35 cellular contexts compared by ENCODE assay signal in the genomic region with DNA sequence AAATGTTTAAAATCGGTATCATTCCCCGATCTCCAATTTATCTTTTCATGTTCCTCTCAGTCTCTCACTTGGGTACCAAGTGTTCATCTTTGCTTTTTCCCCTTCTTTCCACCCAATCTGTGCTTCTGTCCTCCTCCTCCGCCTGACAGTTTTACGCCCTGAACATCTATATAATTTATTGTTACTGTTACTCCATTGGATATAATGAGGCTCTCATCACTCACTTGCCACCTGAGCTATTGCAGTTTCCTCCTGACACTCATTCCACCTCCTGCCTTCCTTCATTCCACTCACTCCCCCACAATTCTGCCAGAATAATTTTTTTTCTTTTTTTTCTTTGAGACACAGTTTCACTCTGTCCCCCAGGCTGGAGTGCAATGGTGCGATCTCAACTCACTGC.
"Had no signal": no experiment of that assay in that cellular context is flagged by ENCODE, and none has a peak within 500 bp of the region (broad histone marks: within the 10 kb centered on the region; RNA-seq: fewer than 3 reads in every experiment).

No MANE protein-coding gene starts in this region.

- H3K4me3 Mint-ChIP-seq: activated B cell treated with CpG ODN at 0.5 μM for 24 hours; activated CD4-positive, alpha-beta memory T cell treated with anti-CD3 and anti-CD28 coated beads for 36 hours; activated CD4-positive, alpha-beta T cell treated with anti-CD3 and anti-CD28 coated beads, Interleukin-2, amount 10 ng/mL, durations not matched to agents 24 days and 14 days; activated CD8-positive, alpha-beta T cell treated with anti-CD3 and anti-CD28 coated beads for 36 hours; activated naive CD4-positive, alpha-beta T cell treated with anti-CD3 and anti-CD28 coated beads for 36 hours; activated naive CD8-positive, alpha-beta T cell treated with anti-CD3 and anti-CD28 coated beads for 36 hours; activated T-cell treated with anti-CD3 and anti-CD28 coated beads, Interleukin-2, amount 50 U/mL, for 4 hours; activated T-cell treated with anti-CD3 and anti-CD28 coated beads, Interleukin-2, amount 50 U/mL, for 72 hours; activated T-helper 1 cell treated with anti-CD3 and anti-CD28 coated beads, Interleukin-12 subunit alpha, Interleukin-12 subunit beta, Interleukin-2, Interleukin-4 antibody, amounts not matched to agents 30 ng/mL and 10 ng/mL and 1 ng/mL, durations not matched to agents 14 hours and 24 hours and 36 hours; activated T-helper 17 cell treated with anti-CD3 and anti-CD28 coated beads, Interleukin-2, amount 50 U/mL, for 72 hours; T-helper 1 cell treated with Interleukin-12 subunit alpha and Interleukin-12 subunit beta and Interleukin-4 antibody, amounts not matched to agents 30 μg/mL and 1 μg/mL, for 36 hours; T-helper 2 cell treated with Interferon-gamma antibody and Interleukin-4, amounts not matched to agents 5 μg/mL and 100 μg/mL, for 36 hours had no signal

- H3K4me3 ChIP-seq: adrenal gland, body of pancreas, breast epithelium had no signal

- H3K27ac Mint-ChIP-seq: activated B cell treated with CpG ODN at 0.5 μM for 24 hours; activated CD4-positive, alpha-beta memory T cell treated with anti-CD3 and anti-CD28 coated beads for 36 hours; activated CD4-positive, alpha-beta T cell treated with anti-CD3 and anti-CD28 coated beads, Interleukin-2, amount 10 ng/mL, durations not matched to agents 24 days and 14 days; activated CD8-positive, alpha-beta T cell treated with anti-CD3 and anti-CD28 coated beads for 36 hours; activated naive CD4-positive, alpha-beta T cell treated with anti-CD3 and anti-CD28 coated beads for 36 hours; activated naive CD4-positive, alpha-beta T cell treated with anti-CD3 and anti-CD28 coated beads, Interleukin-2, amount 50 U/mL, for 72 hours; activated naive CD8-positive, alpha-beta T cell treated with anti-CD3 and anti-CD28 coated beads for 36 hours; activated T-cell treated with anti-CD3 and anti-CD28 coated beads, Interleukin-2, amount 50 U/mL, for 72 hours; activated T-helper 1 cell treated with anti-CD3 and anti-CD28 coated beads, Interleukin-12 subunit alpha, Interleukin-12 subunit beta, Interleukin-2, Interleukin-4 antibody, amounts not matched to agents 30 ng/mL and 10 ng/mL and 1 ng/mL, durations not matched to agents 14 hours and 24 hours and 36 hours; activated T-helper 17 cell treated with anti-CD3 and anti-CD28 coated beads, Interleukin-2, amount 50 U/mL, for 72 hours; T-helper 1 cell treated with Interleukin-12 subunit alpha and Interleukin-12 subunit beta and Interleukin-4 antibody, amounts not matched to agents 30 μg/mL and 1 μg/mL, for 36 hours; T-helper 2 cell treated with Interferon-gamma antibody and Interleukin-4, amounts not matched to agents 5 μg/mL and 100 μg/mL, for 36 hours had no signal

- H3K27ac ChIP-seq: adrenal gland, body of pancreas, brain microvascular endothelial cell, breast epithelium, VCaP had no signal

- H3K4me1 ChIP-seq: adrenal gland, breast epithelium had no signal

- H3K36me3 Mint-ChIP-seq: activated CD4-positive, alpha-beta memory T cell treated with anti-CD3 and anti-CD28 coated beads for 36 hours; activated naive CD4-positive, alpha-beta T cell treated with anti-CD3 and anti-CD28 coated beads, Interleukin-2, amount 50 U/mL, for 72 hours; activated naive CD8-positive, alpha-beta T cell treated with anti-CD3 and anti-CD28 coated beads for 36 hours had no signal

- H3K9me3 Mint-ChIP-seq: activated CD4-positive, alpha-beta T cell treated with anti-CD3 and anti-CD28 coated beads, Interleukin-2, amount 10 ng/mL, durations not matched to agents 24 days and 14 days; activated naive CD4-positive, alpha-beta T cell treated with anti-CD3 and anti-CD28 coated beads, Interleukin-2, amount 50 U/mL, for 72 hours; activated T-helper 1 cell treated with anti-CD3 and anti-CD28 coated beads, Interleukin-12 subunit alpha, Interleukin-12 subunit beta, Interleukin-2, Interleukin-4 antibody, amounts not matched to agents 30 ng/mL and 10 ng/mL and 1 ng/mL, durations not matched to agents 14 hours and 24 hours and 36 hours; activated T-helper 17 cell treated with anti-CD3 and anti-CD28 coated beads, Interleukin-2, amount 50 U/mL, for 72 hours; T-helper 1 cell treated with Interleukin-12 subunit alpha and Interleukin-12 subunit beta and Interleukin-4 antibody, amounts not matched to agents 30 μg/mL and 1 μg/mL, for 36 hours; T-helper 2 cell treated with Interferon-gamma antibody and Interleukin-4, amounts not matched to agents 5 μg/mL and 100 μg/mL, for 36 hours had no signal

- H3K27me3 ChIP-seq: adrenal gland, body of pancreas, brain microvascular endothelial cell, breast epithelium had no signal

- H3K36me3 ChIP-seq: adrenal gland, brain microvascular endothelial cell, breast epithelium had no signal

- DNase-seq: activated B cell treated with CpG ODN at 0.5 μM for 24 hours; activated CD4-positive, alpha-beta memory T cell treated with anti-CD3 and anti-CD28 coated beads for 36 hours; activated CD4-positive, alpha-beta T cell treated with anti-CD3 and anti-CD28 coated beads for 4 hours; activated CD4-positive, alpha-beta T cell treated with anti-CD3 and anti-CD28 coated beads, Interleukin-2, amount 10 ng/mL, durations not matched to agents 24 days and 14 days; activated CD4-positive, alpha-beta T cell treated with anti-CD3 and anti-CD28 coated beads, Interleukin-2, amount 50 U/mL, for 1 hour; activated CD4-positive, alpha-beta T cell treated with anti-CD3 and anti-CD28 coated beads, Interleukin-2, amount 50 U/mL, for 4 hours; activated CD4-positive, CD25-positive, alpha-beta regulatory T cell treated with anti-CD3 and anti-CD28 coated beads, Interleukin-2, amount 50 U/mL, for 72 hours; activated CD8-positive, alpha-beta memory T cell treated with anti-CD3 and anti-CD28 coated beads, Interleukin-2, amount 50 U/mL, for 4 hours; activated CD8-positive, alpha-beta T cell treated with anti-CD3 and anti-CD28 coated beads for 36 hours; activated effector memory CD4-positive, alpha-beta T cell treated with anti-CD3 and anti-CD28 coated beads, Interleukin-2, amount 50 U/mL, for 16 hours; activated gamma-delta T cell treated with Interleukin-2 at 50 U/mL for 16 hours; activated naive CD4-positive, alpha-beta T cell; activated naive CD4-positive, alpha-beta T cell treated with anti-CD3 and anti-CD28 coated beads for 36 hours; activated naive CD4-positive, alpha-beta T cell treated with anti-CD3 and anti-CD28 coated beads, Interleukin-2, amount 50 U/mL, for 16 hours; activated naive CD8-positive, alpha-beta T cell treated with anti-CD3 and anti-CD28 coated beads for 36 hours; activated T-cell treated with anti-CD3 and anti-CD28 coated beads for 4 hours; activated T-cell treated with anti-CD3 and anti-CD28 coated beads, Interleukin-2, amount 50 U/mL, for 1 hour; activated T-cell treated with anti-CD3 and anti-CD28 coated beads, Interleukin-2, amount 50 U/mL, for 4 hours; activated T-cell treated with anti-CD3 and anti-CD28 coated beads, Interleukin-2, amount 50 U/mL, for 72 hours; adrenal gland; amniotic stem cell; aorta; body of pancreas; brain microvascular endothelial cell; central memory CD4-positive, alpha-beta T cell; T-helper 1 cell; T-helper 2 cell; T-helper 9 cell had no signal

- H3K9me3 ChIP-seq: adrenal gland, body of pancreas had no signal

- ATAC-seq: activated CD8-positive, alpha-beta T cell treated with anti-CD3 and anti-CD28 coated beads for 36 hours; activated naive CD4-positive, alpha-beta T cell treated with anti-CD3 and anti-CD28 coated beads, Interleukin-2, amount 50 U/mL, for 72 hours; activated T-cell treated with anti-CD3 and anti-CD28 coated beads, Interleukin-2, amount 50 U/mL, for 4 hours; activated T-cell treated with anti-CD3 and anti-CD28 coated beads, Interleukin-2, amount 50 U/mL, for 72 hours; activated T-helper 17 cell treated with anti-CD3 and anti-CD28 coated beads, Interleukin-2, amount 50 U/mL, for 72 hours; body of pancreas had no signal

- H3K4me1 Mint-ChIP-seq: activated CD4-positive, alpha-beta T cell treated with anti-CD3 and anti-CD28 coated beads, Interleukin-2, amount 10 ng/mL, durations not matched to agents 24 days and 14 days; activated T-helper 17 cell treated with anti-CD3 and anti-CD28 coated beads, Interleukin-2, amount 50 U/mL, for 72 hours had no signal
